In genomic region chr19:46626441-46626840, GRCh38 we compare ENCODE assay signal across 21 cellular contexts. TPM values are rescaled to one million over a fixed set of nuclear protein-coding genes. Genes with fewer than 3 reads are reported as not detected.
DNase-seq lines count a peak whose midpoint lies in the region; ATAC-seq and TF ChIP-seq lines count a peak whose summit lies in the region.
"Had no signal": no experiment of that assay in that cellular context is flagged by ENCODE, and none has a peak within 500 bp of the region (broad histone marks: within the 10 kb centered on the region; RNA-seq: fewer than 3 reads in every experiment).

No MANE protein-coding gene starts in this region.

- TF ChIP-seq POLR2A in esophagus squamous epithelium (IDR thresholded peaks at IDR 0.05): no peak

- no peaks in the 10 kb centered on the region for H3K9me3 Mint-ChIP-seq in stimulated activated naive CD8-positive, alpha-beta T cell treated with anti-CD3 and anti-CD28 coated beads, Interleukin-15, Interleukin-2, amounts not matched to agents 100 ng/mL and 50 ng/mL, for 24 hours
- no peaks in the 10 kb centered on the region for H3K9me3 Mint-ChIP-seq in stimulated activated naive CD8-positive, alpha-beta T cell treated with anti-CD3 and anti-CD28 coated beads, Interleukin-15, amount 100 ng/mL, for 72 hours
- H3K9me3 Mint-ChIP-seq: activated naive CD8-positive, alpha-beta T cell treated with anti-CD3 and anti-CD28 coated beads, Interleukin-2, amount 10 ng/mL, durations not matched to agents 7 days and 5 days; central memory CD8-positive, alpha-beta T cell had no signal

- H3K27ac Mint-ChIP-seq in stimulated activated naive CD8-positive, alpha-beta T cell treated with anti-CD3 and anti-CD28 coated beads, Interleukin-15, Interleukin-2, amounts not matched to agents 100 ng/mL and 50 ng/mL, for 24 hours: peak overlapping the region; percentile 81
- H3K27ac Mint-ChIP-seq in stimulated activated naive CD8-positive, alpha-beta T cell treated with anti-CD3 and anti-CD28 coated beads, Interleukin-15, amount 100 ng/mL, for 72 hours: peak overlapping the region in 1 of 2 donors; percentile 79
- H3K27ac Mint-ChIP-seq: activated naive CD8-positive, alpha-beta T cell treated with anti-CD3 and anti-CD28 coated beads, Interleukin-2, amount 10 ng/mL, durations not matched to agents 7 days and 5 days had no signal

- H3K9me3 ChIP-seq in esophagus squamous epithelium (no peaks in the 10 kb centered on the region), psoas muscle (no peaks in the 10 kb centered on the region)

- H3K27ac ChIP-seq in esophagus squamous epithelium (peak overlapping the region; percentile 24 to 93 (median 81)), psoas muscle (peak overlapping the region; percentile 53)

- peaks cover 21% of the 10 kb centered on the region for H3K36me3 Mint-ChIP-seq in stimulated activated naive CD8-positive, alpha-beta T cell treated with anti-CD3 and anti-CD28 coated beads, Interleukin-15, Interleukin-2, amounts not matched to agents 100 ng/mL and 50 ng/mL, for 24 hours (ENCODE audit: low read depth)

- H3K27me3 ChIP-seq in esophagus squamous epithelium (peaks cover 0 to 18% (median 0%) of the 10 kb centered on the region in 4 donors), psoas muscle (ENCODE audit: insufficient read depth in 3 of 3, low read length in 2 of 3) (peaks cover 0 to 11% (median 3%) of the 10 kb centered on the region in 3 donors)

- H3K27me3 Mint-ChIP-seq in stimulated activated naive CD8-positive, alpha-beta T cell treated with anti-CD3 and anti-CD28 coated beads, Interleukin-15, Interleukin-2, amounts not matched to agents 100 ng/mL and 50 ng/mL, for 24 hours: no peaks in the 10 kb centered on the region
- H3K27me3 Mint-ChIP-seq in stimulated activated naive CD8-positive, alpha-beta T cell treated with anti-CD3 and anti-CD28 coated beads, Interleukin-15, amount 100 ng/mL, for 72 hours: no peaks in the 10 kb centered on the region
- H3K27me3 Mint-ChIP-seq: activated naive CD8-positive, alpha-beta T cell treated with anti-CD3 and anti-CD28 coated beads, Interleukin-2, amount 10 ng/mL, durations not matched to agents 7 days and 5 days had no signal

- H3K4me3 ChIP-seq in esophagus squamous epithelium (no peak overlapping the region), psoas muscle (no peak overlapping the region)

- H3K36me3 ChIP-seq in esophagus squamous epithelium: no peaks in the 10 kb centered on the region
- no peaks in the 10 kb centered on the region for H3K36me3 ChIP-seq in psoas muscle (ENCODE audit: insufficient read depth in 1 of 2, low read depth in 1 of 2)

- H3K4me1 Mint-ChIP-seq in stimulated activated naive CD8-positive, alpha-beta T cell treated with anti-CD3 and anti-CD28 coated beads, Interleukin-15, Interleukin-2, amounts not matched to agents 100 ng/mL and 50 ng/mL, for 24 hours (ENCODE audit: low read depth): peaks cover 44% of the 10 kb centered on the region
- H3K4me1 Mint-ChIP-seq in stimulated activated naive CD8-positive, alpha-beta T cell treated with anti-CD3 and anti-CD28 coated beads, Interleukin-15, amount 100 ng/mL, for 72 hours: peaks cover 85% of the 10 kb centered on the region
- H3K4me1 Mint-ChIP-seq: central memory CD8-positive, alpha-beta T cell had no signal

- DNase-seq in stimulated activated naive CD8-positive, alpha-beta T cell treated with anti-CD3 and anti-CD28 coated beads, Interleukin-15, amount 100 ng/mL, for 72 hours: no peak
- DNase-seq in esophagus squamous epithelium (lab: John Stamatoyannopoulos, UW) (no peak), psoas muscle (no peak), hypothalamus (lab: John Stamatoyannopoulos, UW) (no peak), NCI-H1436 (lab: John Stamatoyannopoulos, UW) (no peak), NCI-H69 (lab: John Stamatoyannopoulos, UW) (no peak), NCI-H345 treated with DMSO at 0.1 percent for 48 hours (lab: John Stamatoyannopoulos, UW; ENCODE audit: unreplicated experiment) (no peak)
- DNase-seq: activated CD4-positive, CD25-positive, alpha-beta regulatory T cell treated with anti-CD3 and anti-CD28 coated beads, Interleukin-2, amount 50 U/mL, for 72 hours; activated CD8-positive, alpha-beta memory T cell treated with anti-CD3 and anti-CD28 coated beads, Interleukin-2, amount 50 U/mL, for 48 hours; activated naive CD8-positive, alpha-beta T cell treated with anti-CD3 and anti-CD28 coated beads, Interleukin-2, amount 10 ng/mL, durations not matched to agents 7 days and 5 days; DMS153; foreskin melanocyte; Kasumi-1; NCI-H1417 treated with DMSO at 0.1 percent for 48 hours; NCI-H446; stimulated activated CD4-positive, alpha-beta T cell treated with anti-CD3 and anti-CD28 coated beads, Interleukin-12 subunit alpha, Interleukin-12 subunit beta, amount 100 ng/mL, for 4 hours; SW 1271 had no signal

- WGBS in esophagus squamous epithelium, 2 donors: 49 to 64% methylated on average over 6 to 7 of the region's 14 CpGs
- 52 to 63% (median 54%) methylated on average over 11 to 14 of the region's 14 CpGs for WGBS in psoas muscle, 3 donors

- H3K4me3 Mint-ChIP-seq in stimulated activated naive CD8-positive, alpha-beta T cell treated with anti-CD3 and anti-CD28 coated beads, Interleukin-15, Interleukin-2, amounts not matched to agents 100 ng/mL and 50 ng/mL, for 24 hours: no peak overlapping the region
- H3K4me3 Mint-ChIP-seq in stimulated activated naive CD8-positive, alpha-beta T cell treated with anti-CD3 and anti-CD28 coated beads, Interleukin-15, amount 100 ng/mL, for 72 hours: no peak overlapping the region
- H3K4me3 Mint-ChIP-seq: activated naive CD8-positive, alpha-beta T cell treated with anti-CD3 and anti-CD28 coated beads, Interleukin-2, amount 10 ng/mL, durations not matched to agents 7 days and 5 days; central memory CD8-positive, alpha-beta T cell had no signal

- ATAC-seq in stimulated activated naive CD8-positive, alpha-beta T cell treated with anti-CD3 and anti-CD28 coated beads, Interleukin-15, amount 100 ng/mL, for 72 hours: no peak
- no peak for ATAC-seq in psoas muscle

- intact Hi-C loops in esophagus squamous epithelium (cut with DNase I) (no loop called here), psoas muscle (cut with DNase I) (no loop called here)

- no peak for TF ChIP-seq CTCF in esophagus squamous epithelium (IDR thresholded peaks at IDR 0.05)
- no peak for TF ChIP-seq CTCF in psoas muscle (IDR thresholded peaks at IDR 0.05)

- H3K4me1 ChIP-seq in esophagus squamous epithelium (peaks cover 23 to 62% (median 34%) of the 10 kb centered on the region in 3 donors), psoas muscle (peaks cover 4% of the 10 kb centered on the region)

RNA-seq across cellular contexts. Expression of gene PTGIR, which starts 1.6 kb away (rescaled TPM):
- 1 to 10 TPM in 2 of 4 donors, under 1 TPM in 1, not detected in 1; 0.57 to 3.0 (median 1.1) TPM for total RNA-seq in esophagus squamous epithelium
- 1 to 10 TPM in 3 of 4 donors, under 1 TPM in 1; 0.82 to 7.0 (median 2.3) TPM for total RNA-seq in psoas muscle
- polyA plus RNA-seq in psoas muscle: 1 to 10 TPM in 1 of 3 donors, under 1 TPM in 2; 0.74 to 1.2 (median 0.75) TPM

RNA-seq across cellular contexts. Expression of gene GNG8, which starts 9.6 kb away (rescaled TPM):
- total RNA-seq in esophagus squamous epithelium: not detected
- not detected for total RNA-seq in psoas muscle
- polyA plus RNA-seq in psoas muscle: not detected
- total RNA-seq: omental fat pad, temporal lobe had no signal

RNA-seq across cellular contexts. Expression of gene CALM3, which starts 25.3 kb away (rescaled TPM):
- total RNA-seq in esophagus squamous epithelium (100 to 1,000 TPM in 1 of 4 donors, 10 to 100 TPM in 3; 61.9 to 147 (median 84.6) TPM), psoas muscle (100 to 1,000 TPM; 142 to 192 (median 175) TPM)
- 100 to 1,000 TPM; 120 to 145 (median 124) TPM for polyA plus RNA-seq in psoas muscle

RNA-seq across cellular contexts. Expression of gene DACT3, which starts 34.5 kb away (rescaled TPM):
- total RNA-seq in esophagus squamous epithelium (1 to 10 TPM in 2 of 4 donors, under 1 TPM in 2; 0.22 to 5.7 (median 1.8) TPM), psoas muscle (1 to 10 TPM in 3 of 4 donors, under 1 TPM in 1; 0.76 to 1.6 (median 1.1) TPM)
- under 1 TPM; 0.44 to 0.66 (median 0.53) TPM for polyA plus RNA-seq in psoas muscle
